ENCODE assay signal across 20 cellular contexts in the genomic region with DNA sequence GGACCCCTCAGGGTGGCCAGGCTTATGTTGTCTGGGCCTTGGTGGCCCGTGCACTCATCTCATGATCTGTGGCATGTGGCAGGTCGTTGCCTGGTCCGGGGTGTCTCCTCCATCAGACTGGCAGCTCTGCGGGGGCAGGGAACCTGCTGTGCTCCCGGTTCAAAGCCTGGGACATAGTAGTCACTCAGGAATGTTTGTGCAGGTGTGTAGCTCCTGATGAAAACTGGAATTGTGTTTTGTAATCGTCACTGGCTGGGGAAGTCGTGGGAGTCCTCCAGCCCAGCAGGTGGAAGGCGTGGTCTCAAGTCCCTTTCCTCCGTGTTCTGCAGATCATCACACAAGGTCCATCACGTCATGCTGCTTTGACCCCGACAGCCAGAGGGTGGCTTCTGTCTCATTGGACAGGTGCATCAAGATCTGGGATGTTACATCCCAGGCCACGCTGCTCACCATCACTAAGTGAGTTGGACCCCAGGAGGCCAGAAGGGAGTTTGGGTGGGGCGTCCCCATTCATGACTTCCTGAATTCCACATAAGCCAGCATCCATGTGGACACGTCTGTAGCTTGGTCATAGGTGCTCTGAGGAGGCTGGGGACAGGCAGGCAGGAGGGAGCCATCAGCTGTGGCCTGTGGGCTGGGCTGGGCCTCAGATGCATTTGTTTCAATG. TPM values are rescaled to one million over a fixed set of nuclear protein-coding genes. Genes with fewer than 3 reads are reported as not detected.
DNase-seq lines count a peak whose midpoint lies in the region; FAIRE-seq and TF ChIP-seq lines count a peak whose summit lies in the region.
"Had no signal": no experiment of that assay in that cellular context is flagged by ENCODE, and none has a peak within 500 bp of the region (broad histone marks: within the 10 kb centered on the region; RNA-seq: fewer than 3 reads in every experiment).

No MANE protein-coding gene starts in this region.

- H2BK120ac ChIP-seq in H1 (replicated peaks; ENCODE audit: low read depth, low read length) (no peak overlapping the region), trophoblast cell (ENCODE audit: insufficient read depth, low read length, poor library complexity) (no peak overlapping the region)

- no peak overlapping the region for H4K8ac ChIP-seq in H1 (ENCODE audit: extremely low read depth, insufficient read depth, low read length)
- H4K8ac ChIP-seq in trophoblast cell (ENCODE audit: low read depth, low read length), result no peak overlapping the region

- TF ChIP-seq RAD21 in H1 (IDR thresholded peaks at IDR 0.05 in 1 of 2, conservative IDR thresholded peaks at IDR 0.05 in 1 of 2; ENCODE audit: low read depth in 2 of 2, low read length in 2 of 2), result no peak

- H3K36me3 ChIP-seq in HEK293 (ENCODE audit: control insufficient read depth in 2 of 2, insufficient read depth in 1 of 2, low read length in 2 of 2) (no peaks in the 10 kb centered on the region), PC-9 (ENCODE audit: low read depth) (no peaks in the 10 kb centered on the region), H1 (ENCODE audit: control insufficient read depth in 2 of 4, insufficient read depth in 4 of 4, low read length in 3 of 4) (no peaks in the 10 kb centered on the region), trophoblast cell (ENCODE audit: control insufficient read depth in 1 of 2, insufficient read depth in 2 of 2, low read length in 2 of 2) (no peaks in the 10 kb centered on the region)
- H3K36me3 ChIP-seq: HAP-1, SJSA1 had no signal

- POLR2A ChIA-PET in HEK293 (lab: Yijun Ruan, JAX) (interaction anchor here (0.7 to 0.8 kb wide), 2 partner anchors 11 to 26 kb away, joined by 3 to 4 read pairs; no protein-coding TSS in a partner anchor), PC-9 (lab: Charles Lee; ENCODE audit: unreplicated experiment) (interaction anchor here (0.6 kb wide), 1 partner anchor 25 kb away, joined by 3 read pairs; no protein-coding TSS in a partner anchor), H1 (lab: Charles Lee; ENCODE audit: partially characterized antibody) (no interaction called here)

- H3K23ac ChIP-seq in H1 (ENCODE audit: insufficient read length), result no peak overlapping the region
- H3K23ac ChIP-seq in trophoblast cell (ENCODE audit: low read length), result no peak overlapping the region

- CTCF ChIA-PET in HEK293 (lab: Yijun Ruan, JAX), result interaction anchor here (0.6 to 2.8 kb wide), 4 partner anchors 8 to 35 kb away, joined by 3 to 15 read pairs (median 5); no protein-coding TSS in a partner anchor
- CTCF ChIA-PET in PC-9 (lab: Charles Lee), result no interaction called here
- CTCF ChIA-PET in H1 (lab: Charles Lee; ENCODE audit: partially characterized antibody), result interaction anchor here (1.0 to 3.0 kb wide), 4 partner anchors 11 to 33 kb away, joined by 3 to 14 read pairs (median 7); no protein-coding TSS in a partner anchor

- no peak overlapping the region for H2BK20ac ChIP-seq in H1 (ENCODE audit: low read length)

- H3K4me2 ChIP-seq in PC-9 (peak overlapping the region; percentile 20; the same call in 1 of the 2 replicates), H1 (ENCODE audit: insufficient read depth in 1 of 2, low read depth in 2 of 2, low read length in 2 of 2) (no peak overlapping the region), trophoblast cell (ENCODE audit: low read length) (no peak overlapping the region)

- no peak overlapping the region for H2BK5ac ChIP-seq in H1 (ENCODE audit: low read depth, low read length)
- no peak overlapping the region for H2BK5ac ChIP-seq in trophoblast cell (ENCODE audit: low read depth, low read length, poor library complexity)

- BruUV-seq in PC-9 (replicated peaks; lab: Mats Ljungman, UMichigan), result no TSS peak

- H3K9ac ChIP-seq in H1 (replicated peaks in 1 of 4; ENCODE audit: extremely low read depth in 1 of 4, low read depth in 3 of 4, low read length in 3 of 4) (no peak overlapping the region), trophoblast cell (ENCODE audit: low read length) (no peak overlapping the region)

- H3K79me2 ChIP-seq in PC-9 (ENCODE audit: low read depth) (no peaks in the 10 kb centered on the region), H1 (ENCODE audit: control insufficient read depth in 1 of 2, insufficient read depth in 2 of 2, low read length in 2 of 2) (no peaks in the 10 kb centered on the region), trophoblast cell (ENCODE audit: control insufficient read depth, insufficient read depth, low read length, poor library complexity) (no peaks in the 10 kb centered on the region)

- H3K4me1 ChIP-seq in HEK293 (ENCODE audit: control insufficient read depth, insufficient read depth, low read length), result no peaks in the 10 kb centered on the region
- H3K4me1 ChIP-seq in PC-9 (replicated peaks; ENCODE audit: insufficient read depth), result 0 out of 2 replicates have a peak, but pooled peaks cover 11% of the 10 kb centered on the region
- no peaks in the 10 kb centered on the region for H3K4me1 ChIP-seq in H1 (replicated peaks in 1 of 4; ENCODE audit: control insufficient read depth in 3 of 4, insufficient read depth in 4 of 4, low read length in 3 of 4)
- H3K4me1 ChIP-seq in trophoblast cell (ENCODE audit: control insufficient read depth in 1 of 2, insufficient read depth in 2 of 2, low read length in 2 of 2), result no peaks in the 10 kb centered on the region
- H3K4me1 ChIP-seq: HAP-1, SJSA1 had no signal

- no peaks in the 10 kb centered on the region; the same call in 1 of the 2 replicates for H3K23me2 ChIP-seq in H1 (ENCODE audit: low read depth, low read length)

- H2AFZ ChIP-seq in PC-9, result no peak overlapping the region
- no peak overlapping the region for H2AFZ ChIP-seq in H1 (ENCODE audit: low read length)
- H2AFZ ChIP-seq in trophoblast cell (ENCODE audit: insufficient read depth, low read length, poor library complexity), result no peak overlapping the region

- no peak for TF ChIP-seq EP300 in H1 (IDR thresholded peaks at IDR 0.05; ENCODE audit: borderline replicate concordance in 1 of 2, low read depth in 2 of 2, low read length in 2 of 2)

- no peak overlapping the region for H2AK5ac ChIP-seq in H1 (ENCODE audit: low read depth, low read length)
- no peak overlapping the region for H2AK5ac ChIP-seq in trophoblast cell (ENCODE audit: low read length)

- DNase-seq in PC-9 (peak in 1 of 2 experiments; percentile 72), H1 (ENCODE audit: low read depth in 1 of 2, low spot score in 2 of 2) (no peak), trophoblast cell (peak; percentile 8 to 35), NCI-H2196 (lab: John Stamatoyannopoulos, UW; ENCODE audit: unreplicated experiment) (no peak), D721Med (ENCODE audit: insufficient read length, low spot score) (no peak), NCI-H2227 treated with DMSO at 0.1 percent for 48 hours (lab: John Stamatoyannopoulos, UW) (no peak)
- DNase-seq: C1 segment of cervical spinal cord; CD8-positive, alpha-beta memory T cell; GF-D8; NCI-H1417; NCI-H1930; NCI-H2171; NCI-H446 treated with DMSO at 0.1 percent for 48 hours; NCI-H774 had no signal

- no peak overlapping the region for H4K91ac ChIP-seq in H1 (replicated peaks; ENCODE audit: insufficient read length, low read length)
- H4K91ac ChIP-seq in trophoblast cell (ENCODE audit: low read depth, low read length), result no peak overlapping the region

- H3K27ac ChIP-seq in HEK293 (ENCODE audit: extremely low read depth, low read depth, low read length), result no peak overlapping the region
- no peak overlapping the region for H3K27ac ChIP-seq in PC-9
- no peak overlapping the region for H3K27ac ChIP-seq in H1 (ENCODE audit: low read depth, low read length)
- H3K27ac ChIP-seq in trophoblast cell (ENCODE audit: low read depth, low read length), result no peak overlapping the region
- H3K27ac ChIP-seq: SJSA1 had no signal

- no peaks in the 10 kb centered on the region; the same call in 1 of the 2 replicates for H3K9me3 ChIP-seq in HEK293 (ENCODE audit: control insufficient read depth, insufficient read depth, low read depth, low read length)
- no peaks in the 10 kb centered on the region for H3K9me3 ChIP-seq in PC-9 (ENCODE audit: insufficient read depth, low read depth)
- no peaks in the 10 kb centered on the region for H3K9me3 ChIP-seq in H1 (ENCODE audit: insufficient read depth in 2 of 2, low read depth in 1 of 2, low read length in 1 of 2)
- peaks cover 1% of the 10 kb centered on the region for H3K9me3 ChIP-seq in trophoblast cell (ENCODE audit: insufficient read depth, low read depth, low read length)
- H3K9me3 ChIP-seq: HAP-1, SJSA1 had no signal

- no peak overlapping the region for H3K14ac ChIP-seq in H1 (ENCODE audit: insufficient read length)
- H3K14ac ChIP-seq in trophoblast cell (ENCODE audit: low read length), result no peak overlapping the region

- no peak overlapping the region for H3K4me3 ChIP-seq in HEK293 (ENCODE audit: low read depth, low read length)
- no peak overlapping the region for H3K4me3 ChIP-seq in PC-9
- H3K4me3 ChIP-seq in H1 (ENCODE audit: extremely low read depth in 1 of 4, insufficient read depth in 2 of 4, low read depth in 3 of 4, low read length in 4 of 4), result no peak overlapping the region
- no peak overlapping the region for H3K4me3 ChIP-seq in trophoblast cell (ENCODE audit: low read depth, low read length)
- H3K4me3 ChIP-seq: HAP-1, SJSA1 had no signal

- 0 out of 2 replicates have a peak overlapping the region, but pooled peaks have one; percentile 9 for H2BK12ac ChIP-seq in H1 (ENCODE audit: low read depth, low read length)
- H2BK12ac ChIP-seq in trophoblast cell (ENCODE audit: low read length), result no peak overlapping the region

- FAIRE-seq in H1 (lab: Jason Lieb, UNC), result no peak
- FAIRE-seq in D721Med (lab: Jason Lieb, UNC), result no peak

- TF ChIP-seq CTCF in HEK293 (tag by site-specific recombination; IDR thresholded peaks at IDR 0.05) (no peak), PC-9 (conservative IDR thresholded peaks at IDR 0.05) (no peak), H1 (IDR thresholded peaks at IDR 0.05; ENCODE audit: control extremely low read depth in 1 of 3, insufficient read depth in 1 of 3, low read depth in 1 of 3, low read length in 3 of 3) (no peak), D721Med (IDR thresholded peaks at IDR 0.05; ENCODE audit: insufficient read depth, missing control alignments) (no peak)

- no peak overlapping the region for H2BK15ac ChIP-seq in H1 (ENCODE audit: low read length)

- no peak overlapping the region for H3K56ac ChIP-seq in H1 (replicated peaks; ENCODE audit: insufficient read length, low read depth, low read length)

- H3K27me3 ChIP-seq in PC-9 (ENCODE audit: insufficient read depth, low read depth) (no peaks in the 10 kb centered on the region), H1 (replicated peaks in 1 of 4; ENCODE audit: control insufficient read depth in 3 of 4, extremely low read depth in 1 of 4, insufficient read depth in 3 of 4, low read length in 3 of 4) (no peaks in the 10 kb centered on the region), trophoblast cell (ENCODE audit: insufficient read depth, low read length) (no peaks in the 10 kb centered on the region)
- H3K27me3 ChIP-seq: SJSA1 had no signal

- H3K4ac ChIP-seq in H1 (replicated peaks; ENCODE audit: insufficient read length, low read depth, low read length) (no peak overlapping the region), trophoblast cell (ENCODE audit: low read depth, low read length) (no peak overlapping the region)

- no peak for TF ChIP-seq POLR2A in H1 (IDR thresholded peaks at IDR 0.05; ENCODE audit: control extremely low read depth in 1 of 2, low read depth in 2 of 2, low read length in 2 of 2)

- H3K79me1 ChIP-seq in H1 (ENCODE audit: low read depth, low read length), result no peaks in the 10 kb centered on the region
- no peaks in the 10 kb centered on the region for H3K79me1 ChIP-seq in trophoblast cell (ENCODE audit: low read length)

- WGBS in H1 (ENCODE audit: extremely low coverage in 1 of 2, insufficient coverage in 1 of 2, insufficient read length in 1 of 2, insufficient replicate concordance in 2 of 2, low coverage in 1 of 2, low lambda C conversion rate in 2 of 2, missing lambda C conversion rate in 1 of 2), 2 experiments, result 87% methylated on average over 14 of the region's 14 CpGs; no CpG with 5 or more reads in 1 of the 2 experiments
- WGBS in trophoblast cell (ENCODE audit: extremely low coverage, insufficient coverage, insufficient read length), result no CpG with 5 or more reads among the region's 14 CpGs

- H4K5ac ChIP-seq in H1 (ENCODE audit: insufficient read length, low read depth, low read length), result no peak overlapping the region

- H3F3A ChIP-seq in PC-9 (ENCODE audit: insufficient read depth, low read depth), result no peaks in the 10 kb centered on the region

- H4K12ac ChIP-seq in trophoblast cell (ENCODE audit: low read depth, low read length), result no peak overlapping the region

- H3K9me2 ChIP-seq in PC-9 (ENCODE audit: insufficient read depth), result no peaks in the 10 kb centered on the region

- intact Hi-C loops in PC-9 (cut with micrococcal nuclease; ENCODE audit: unreplicated experiment), result no loop called here

- H4K20me1 ChIP-seq in PC-9 (ENCODE audit: insufficient read depth) (no peaks in the 10 kb centered on the region), H1 (replicated peaks in 1 of 2; ENCODE audit: control insufficient read depth in 1 of 2, insufficient read depth in 2 of 2, low read length in 2 of 2) (no peaks in the 10 kb centered on the region)

- no peak overlapping the region for H3K18ac ChIP-seq in H1 (ENCODE audit: extremely low read depth, low read length)
- no peak overlapping the region for H3K18ac ChIP-seq in trophoblast cell (ENCODE audit: low read length)

RNA-seq across cellular contexts. Expression of gene WDR88, which starts 19.1 kb away (rescaled TPM):
- total RNA-seq in PC-9 (2021), result 0.59 TPM in 1 of 2 replicates, not detected in the other
- total RNA-seq in H1 (2021; fragmentation: NEBNext Ultra II Directional; extraction: Animal tissue kit (Norgen Biotek cat#: 25700)), result not detected in 2 replicates
- not detected in 2 replicates for polyA plus RNA-seq in H1 (2011; rRNA removed)
- polyA plus RNA-seq in H1 (2011; cell fraction: cytosol; rRNA removed), result not detected
- not detected for polyA plus RNA-seq in H1 (2011; cell fraction: nucleus; rRNA removed)
- 0.24 to 0.47 TPM (median 0.37 TPM) in 3 of 4 replicates, not detected in the other for polyA plus RNA-seq in H1 (2012, experiment 1 of 2)
- not detected for polyA plus RNA-seq in H1 (2012, experiment 2 of 2)
- 0.02 TPM for polyA plus RNA-seq in H1 (2013, experiment 1 of 2)
- not detected for polyA plus RNA-seq in H1 (2013, experiment 2 of 2)
- not detected in 2 replicates for polyA minus RNA-seq in H1 (2011; rRNA and poly(A)+ RNA removed)
- not detected for polyA minus RNA-seq in H1 (2011; cell fraction: cytosol; rRNA and poly(A)+ RNA removed)
- polyA minus RNA-seq in H1 (2011; cell fraction: nucleus; rRNA and poly(A)+ RNA removed), result not detected
- not detected in 2 replicates for polyA plus RNA-seq in trophoblast cell (2013)
- total RNA-seq: CD8-positive, alpha-beta memory T cell; Daoy; M059J; SJSA1; T-helper 2 cell treated with Interferon-gamma antibody and Interleukin-4, amounts not matched to agents 100 ng/mL and 5 ng/mL, for 36 hours had no signal

RNA-seq across cellular contexts. Expression of gene LRP3, which starts 43.1 kb away (rescaled TPM):
- 2.3 and 3.0 TPM in 2 replicates for total RNA-seq in PC-9 (2021)
- total RNA-seq in H1 (2021; fragmentation: NEBNext Ultra II Directional; extraction: Animal tissue kit (Norgen Biotek cat#: 25700)), result 33.7 and 33.9 TPM in 2 replicates
- polyA plus RNA-seq in H1 (2011; rRNA removed), result 30.3 and 40.2 TPM in 2 replicates
- 25.6 TPM for polyA plus RNA-seq in H1 (2011; cell fraction: cytosol; rRNA removed)
- 125 TPM for polyA plus RNA-seq in H1 (2011; cell fraction: nucleus; rRNA removed)
- 20.2 to 35.8 TPM (median 29.2 TPM) in 4 replicates for polyA plus RNA-seq in H1 (2012, experiment 1 of 2)
- polyA plus RNA-seq in H1 (2012, experiment 2 of 2), result 19.0 TPM
- 33.7 TPM for polyA plus RNA-seq in H1 (2013, experiment 1 of 2)
- polyA plus RNA-seq in H1 (2013, experiment 2 of 2), result 38.3 TPM
- 9.8 and 12.1 TPM in 2 replicates for polyA minus RNA-seq in H1 (2011; rRNA and poly(A)+ RNA removed)
- 23.4 TPM for polyA minus RNA-seq in H1 (2011; cell fraction: cytosol; rRNA and poly(A)+ RNA removed)
- polyA minus RNA-seq in H1 (2011; cell fraction: nucleus; rRNA and poly(A)+ RNA removed), result 23.0 TPM
- polyA plus RNA-seq in trophoblast cell (2013), result 6.9 and 8.1 TPM in 2 replicates
- polyA plus RNA-seq: CD8-positive, alpha-beta memory T cell had no signal

Comparison
In these comparisons a context has a peak if more than half of its experiments do, and no peak if none do; other contexts are left out.
1. DNase-seq: peak in trophoblast cell (2 of 2); none in H1 (0 of 2), NCI-H2196 (single experiment), D721Med (single experiment) and NCI-H2227 treated with DMSO at 0.1 percent for 48 hours (single experiment).